Comparison of ENCODE assay signal across 24 cellular contexts in genomic region chr5:7548576-7548975, GRCh38.
DNase-seq lines count a peak whose midpoint lies in the region; ATAC-seq lines count a peak whose summit lies in the region.
"Had no signal": no experiment of that assay in that cellular context is flagged by ENCODE, and none has a peak within 500 bp of the region (broad histone marks: within the 10 kb centered on the region; RNA-seq: fewer than 3 reads in every experiment).

No MANE protein-coding gene starts in this region.

- H3K27me3 Mint-ChIP-seq in stimulated activated memory B cell treated with anti-CD40 and anti-IgM and Interleukin-4, amounts not matched to agents 10 μg/mL and 1 μg/mL and 100 μg/mL, for 72 hours: no peaks in the 10 kb centered on the region
- H3K27me3 Mint-ChIP-seq: CD8-positive, alpha-beta memory T cell had no signal

- DNase-seq in NCI-H2107 treated with DMSO at 0.1 percent for 48 hours (lab: John Stamatoyannopoulos, UW; ENCODE audit: unreplicated experiment): peak; percentile 53
- DNase-seq in NCI-H2107 (lab: John Stamatoyannopoulos, UW): no peak
- peak; percentile 39 to 76 for DNase-seq in NCI-H524 (lab: John Stamatoyannopoulos, UW)
- no peak for DNase-seq in AG08395 (ENCODE audit: low spot score)
- no peak for DNase-seq in glomerular visceral epithelial cell (ENCODE audit: extremely low spot score)
- DNase-seq: activated CD8-positive, alpha-beta T cell treated with anti-CD3 and anti-CD28 coated beads, Interleukin-2, amount 10 ng/mL, durations not matched to agents 7 days and 5 days; activated naive CD4-positive, alpha-beta T cell treated with anti-CD3 and anti-CD28 coated beads for 36 hours; body of pancreas; CD8-positive, alpha-beta memory T cell; cerebellar nuclear complex; GDM1; HCEC 1CT; KG1; lower lobe of right lung; naive thymus-derived CD8-positive, alpha-beta T cell; NCI-H1930; NCI-H510A; right cardiac atrium; stimulated activated naive CD8-positive, alpha-beta T cell treated with anti-CD3 and anti-CD28 coated beads, Interleukin-15, Interleukin-2, amounts not matched to agents 100 U/mL and 50 U/mL, for 24 hours; SW 1271; testis had no signal

- ATAC-seq in stimulated activated memory B cell treated with anti-CD40 and anti-IgM and Interleukin-4, amounts not matched to agents 10 μg/mL and 1 μg/mL and 100 μg/mL, for 72 hours: no peak
- ATAC-seq: activated CD8-positive, alpha-beta T cell treated with anti-CD3 and anti-CD28 coated beads, Interleukin-2, amount 10 ng/mL, durations not matched to agents 7 days and 5 days; body of pancreas; lower lobe of right lung; naive thymus-derived CD8-positive, alpha-beta T cell; right cardiac atrium; stimulated activated naive CD8-positive, alpha-beta T cell treated with anti-CD3 and anti-CD28 coated beads, Interleukin-15, Interleukin-2, amounts not matched to agents 100 U/mL and 50 U/mL, for 24 hours had no signal

- peak overlapping the region; percentile 42 for H3K27ac ChIP-seq in angular gyrus (ENCODE audit: low read depth, low read length)
- H3K27ac ChIP-seq: body of pancreas, hepatocyte, lower lobe of right lung, testis had no signal

- no peak overlapping the region for H3K4me3 Mint-ChIP-seq in stimulated activated memory B cell treated with anti-CD40 and anti-IgM and Interleukin-4, amounts not matched to agents 10 μg/mL and 1 μg/mL and 100 μg/mL, for 72 hours
- H3K4me3 Mint-ChIP-seq: activated CD8-positive, alpha-beta T cell treated with anti-CD3 and anti-CD28 coated beads, Interleukin-2, amount 10 ng/mL, durations not matched to agents 7 days and 5 days; activated naive CD4-positive, alpha-beta T cell treated with anti-CD3 and anti-CD28 coated beads for 36 hours; CD8-positive, alpha-beta memory T cell; naive thymus-derived CD8-positive, alpha-beta T cell had no signal

- no peaks in the 10 kb centered on the region for H3K4me1 Mint-ChIP-seq in stimulated activated memory B cell treated with anti-CD40 and anti-IgM and Interleukin-4, amounts not matched to agents 10 μg/mL and 1 μg/mL and 100 μg/mL, for 72 hours
- H3K4me1 Mint-ChIP-seq: CD8-positive, alpha-beta memory T cell; naive thymus-derived CD8-positive, alpha-beta T cell had no signal

- H3K36me3 Mint-ChIP-seq in stimulated activated memory B cell treated with anti-CD40 and anti-IgM and Interleukin-4, amounts not matched to agents 10 μg/mL and 1 μg/mL and 100 μg/mL, for 72 hours: no peaks in the 10 kb centered on the region
- H3K36me3 Mint-ChIP-seq: CD8-positive, alpha-beta memory T cell; naive thymus-derived CD8-positive, alpha-beta T cell had no signal

- peaks cover 9% of the 10 kb centered on the region for H3K9me3 Mint-ChIP-seq in stimulated activated memory B cell treated with anti-CD40 and anti-IgM and Interleukin-4, amounts not matched to agents 10 μg/mL and 1 μg/mL and 100 μg/mL, for 72 hours
- H3K9me3 Mint-ChIP-seq: activated naive CD4-positive, alpha-beta T cell treated with anti-CD3 and anti-CD28 coated beads for 36 hours had no signal

- no peak overlapping the region for H3K27ac Mint-ChIP-seq in stimulated activated memory B cell treated with anti-CD40 and anti-IgM and Interleukin-4, amounts not matched to agents 10 μg/mL and 1 μg/mL and 100 μg/mL, for 72 hours
- H3K27ac Mint-ChIP-seq: activated CD8-positive, alpha-beta T cell treated with anti-CD3 and anti-CD28 coated beads, Interleukin-2, amount 10 ng/mL, durations not matched to agents 7 days and 5 days; activated naive CD4-positive, alpha-beta T cell treated with anti-CD3 and anti-CD28 coated beads for 36 hours; CD8-positive, alpha-beta memory T cell; naive thymus-derived CD8-positive, alpha-beta T cell had no signal

Comparison
In these comparisons a context has a peak if more than half of its experiments do, and no peak if none do; other contexts are left out.
1. DNase-seq: peak in NCI-H2107 treated with DMSO at 0.1 percent for 48 hours (single experiment) and NCI-H524 (2 of 2); none in NCI-H2107 (single experiment), AG08395 (single experiment) and glomerular visceral epithelial cell (single experiment).